In genomic region chr18:56421641-56422040, GRCh38 we compare ENCODE assay signal across 37 cellular contexts.
"Had no signal": no experiment of that assay in that cellular context is flagged by ENCODE, and none has a peak within 500 bp of the region (broad histone marks: within the 10 kb centered on the region; RNA-seq: fewer than 3 reads in every experiment).

No MANE protein-coding gene starts in this region.

- ATAC-seq: activated CD4-positive, alpha-beta T cell treated with anti-CD3 and anti-CD28 coated beads for 36 hours; activated CD8-positive, alpha-beta memory T cell treated with anti-CD3 and anti-CD28 coated beads, Interleukin-2, amount 10 ng/mL, durations not matched to agents 7 days and 5 days; activated CD8-positive, alpha-beta T cell treated with anti-CD3 and anti-CD28 coated beads, Interleukin-2, amount 10 ng/mL, durations not matched to agents 7 days and 5 days; activated naive CD8-positive, alpha-beta T cell treated with anti-CD3 and anti-CD28 coated beads, Interleukin-2, amount 50 U/mL, for 24 hours; body of pancreas; effector memory CD8-positive, alpha-beta T cell; gastrocnemius medialis; heart left ventricle; T-helper 17 cell had no signal

- H3K9me3 ChIP-seq: adrenal gland, body of pancreas, gastrocnemius medialis had no signal

- H2AFZ ChIP-seq: hepatocyte had no signal

- H3K36me3 ChIP-seq: adrenal gland, gastrocnemius medialis, heart left ventricle had no signal

- H3K27ac ChIP-seq: adrenal gland, body of pancreas, coronary artery, dorsolateral prefrontal cortex, epithelial cell of prostate, gastrocnemius medialis, heart left ventricle, hepatocyte had no signal

- H3K27ac Mint-ChIP-seq: activated CD4-positive, alpha-beta memory T cell treated with anti-CD3 and anti-CD28 coated beads for 36 hours; activated CD4-positive, alpha-beta T cell treated with anti-CD3 and anti-CD28 coated beads for 36 hours; activated CD4-positive, alpha-beta T cell treated with anti-CD3 and anti-CD28 coated beads, Interleukin-2, amount 10 ng/mL, durations not matched to agents 24 days and 14 days; activated CD8-positive, alpha-beta memory T cell treated with anti-CD3 and anti-CD28 coated beads, Interleukin-2, amount 10 ng/mL, durations not matched to agents 7 days and 5 days; activated CD8-positive, alpha-beta T cell treated with anti-CD3 and anti-CD28 coated beads, Interleukin-2, amount 10 ng/mL, durations not matched to agents 7 days and 5 days; activated naive CD4-positive, alpha-beta T cell treated with anti-CD3 and anti-CD28 coated beads for 36 hours; activated naive CD4-positive, alpha-beta T cell treated with anti-CD3 and anti-CD28 coated beads, Interleukin-2, amount 50 U/mL, for 24 hours; activated naive CD8-positive, alpha-beta T cell treated with anti-CD3 and anti-CD28 coated beads for 36 hours; activated naive CD8-positive, alpha-beta T cell treated with anti-CD3 and anti-CD28 coated beads, Interleukin-2, amount 50 U/mL, for 24 hours; activated T-helper 1 cell treated with anti-CD3 and anti-CD28 coated beads, Interleukin-12 subunit alpha, Interleukin-12 subunit beta, Interleukin-2, Interleukin-4 antibody, amounts not matched to agents 30 ng/mL and 10 ng/mL and 1 ng/mL, durations not matched to agents 14 hours and 24 hours and 36 hours; activated T-helper 2 cell treated with anti-CD3 and anti-CD28 coated beads, Interferon-gamma antibody, Interleukin-2, Interleukin-4, amounts not matched to agents 10 μg/mL and 5 μg/mL and 100 μg/mL, durations not matched to agents 14 hours and 24 hours and 36 hours; dendritic cell treated with granulocyte-macrophage colony-stimulating factor and Interleukin-4, amounts not matched to agents 40 ng/mL and 50 ng/mL, for 4 days; effector memory CD8-positive, alpha-beta T cell; T-helper 17 cell; T-helper 2 cell treated with Interferon-gamma antibody and Interleukin-4, amounts not matched to agents 5 μg/mL and 100 μg/mL, for 36 hours had no signal

- H3K4me3 ChIP-seq: adrenal gland, body of pancreas, coronary artery, dorsolateral prefrontal cortex, gastrocnemius medialis, heart left ventricle, hepatocyte had no signal

- H3K4me2 ChIP-seq: hepatocyte had no signal

- H3K4me3 Mint-ChIP-seq: activated CD4-positive, alpha-beta memory T cell treated with anti-CD3 and anti-CD28 coated beads for 36 hours; activated CD4-positive, alpha-beta T cell treated with anti-CD3 and anti-CD28 coated beads for 36 hours; activated CD4-positive, alpha-beta T cell treated with anti-CD3 and anti-CD28 coated beads, Interleukin-2, amount 10 ng/mL, durations not matched to agents 24 days and 14 days; activated CD8-positive, alpha-beta memory T cell treated with anti-CD3 and anti-CD28 coated beads, Interleukin-2, amount 10 ng/mL, durations not matched to agents 7 days and 5 days; activated CD8-positive, alpha-beta T cell treated with anti-CD3 and anti-CD28 coated beads, Interleukin-2, amount 10 ng/mL, durations not matched to agents 7 days and 5 days; activated naive CD4-positive, alpha-beta T cell treated with anti-CD3 and anti-CD28 coated beads for 36 hours; activated naive CD4-positive, alpha-beta T cell treated with anti-CD3 and anti-CD28 coated beads, Interleukin-2, amount 50 U/mL, for 24 hours; activated naive CD8-positive, alpha-beta T cell treated with anti-CD3 and anti-CD28 coated beads for 36 hours; activated naive CD8-positive, alpha-beta T cell treated with anti-CD3 and anti-CD28 coated beads, Interleukin-2, amount 50 U/mL, for 24 hours; activated T-helper 1 cell treated with anti-CD3 and anti-CD28 coated beads, Interleukin-12 subunit alpha, Interleukin-12 subunit beta, Interleukin-2, Interleukin-4 antibody, amounts not matched to agents 30 ng/mL and 10 ng/mL and 1 ng/mL, durations not matched to agents 14 hours and 24 hours and 36 hours; central memory CD8-positive, alpha-beta T cell; dendritic cell treated with granulocyte-macrophage colony-stimulating factor and Interleukin-4, amounts not matched to agents 40 ng/mL and 50 ng/mL, for 4 days; effector memory CD8-positive, alpha-beta T cell; T-helper 17 cell; T-helper 2 cell treated with Interferon-gamma antibody and Interleukin-4, amounts not matched to agents 5 μg/mL and 100 μg/mL, for 36 hours had no signal

- H3K9me3 Mint-ChIP-seq: activated naive CD4-positive, alpha-beta T cell treated with anti-CD3 and anti-CD28 coated beads, Interleukin-2, amount 50 U/mL, for 24 hours; T-helper 2 cell treated with Interferon-gamma antibody and Interleukin-4, amounts not matched to agents 5 μg/mL and 100 μg/mL, for 36 hours had no signal

- H3K27me3 Mint-ChIP-seq: activated CD4-positive, alpha-beta memory T cell treated with anti-CD3 and anti-CD28 coated beads for 36 hours; activated CD4-positive, alpha-beta T cell treated with anti-CD3 and anti-CD28 coated beads for 36 hours; activated CD4-positive, alpha-beta T cell treated with anti-CD3 and anti-CD28 coated beads, Interleukin-2, amount 10 ng/mL, durations not matched to agents 24 days and 14 days; activated CD8-positive, alpha-beta memory T cell treated with anti-CD3 and anti-CD28 coated beads, Interleukin-2, amount 10 ng/mL, durations not matched to agents 7 days and 5 days; activated naive CD4-positive, alpha-beta T cell treated with anti-CD3 and anti-CD28 coated beads, Interleukin-2, amount 50 U/mL, for 24 hours; central memory CD8-positive, alpha-beta T cell; dendritic cell treated with granulocyte-macrophage colony-stimulating factor and Interleukin-4, amounts not matched to agents 40 ng/mL and 50 ng/mL, for 4 days; effector memory CD8-positive, alpha-beta T cell; T-helper 17 cell had no signal

- H3K79me2 ChIP-seq: hepatocyte had no signal

- H3K4me1 ChIP-seq: adrenal gland, body of pancreas, gastrocnemius medialis, heart left ventricle had no signal

- H3K36me3 Mint-ChIP-seq: activated CD4-positive, alpha-beta memory T cell treated with anti-CD3 and anti-CD28 coated beads for 36 hours; activated CD8-positive, alpha-beta memory T cell treated with anti-CD3 and anti-CD28 coated beads, Interleukin-2, amount 10 ng/mL, durations not matched to agents 7 days and 5 days; activated naive CD4-positive, alpha-beta T cell treated with anti-CD3 and anti-CD28 coated beads, Interleukin-2, amount 50 U/mL, for 24 hours; activated naive CD8-positive, alpha-beta T cell treated with anti-CD3 and anti-CD28 coated beads for 36 hours had no signal

- DNase-seq: activated CD4-positive, alpha-beta memory T cell treated with anti-CD3 and anti-CD28 coated beads for 36 hours; activated CD4-positive, alpha-beta T cell treated with anti-CD3 and anti-CD28 coated beads for 36 hours; activated CD4-positive, alpha-beta T cell treated with anti-CD3 and anti-CD28 coated beads, Interleukin-2, amount 10 ng/mL, durations not matched to agents 24 days and 14 days; activated CD4-positive, CD25-positive, alpha-beta regulatory T cell; activated CD4-positive, CD25-positive, alpha-beta regulatory T cell treated with anti-CD3 and anti-CD28 coated beads, Interleukin-2, amount 50 U/mL, for 72 hours; activated CD8-positive, alpha-beta memory T cell treated with anti-CD3 and anti-CD28 coated beads, Interleukin-2, amount 10 ng/mL, durations not matched to agents 7 days and 5 days; activated CD8-positive, alpha-beta memory T cell treated with anti-CD3 and anti-CD28 coated beads, Interleukin-2, amount 50 U/mL, for 4 hours; activated CD8-positive, alpha-beta T cell treated with anti-CD3 and anti-CD28 coated beads, Interleukin-2, amount 10 ng/mL, durations not matched to agents 7 days and 5 days; activated effector memory CD4-positive, alpha-beta T cell treated with anti-CD3 and anti-CD28 coated beads, Interleukin-2, amount 50 U/mL, for 16 hours; activated naive CD4-positive, alpha-beta T cell treated with anti-CD3 and anti-CD28 coated beads for 36 hours; activated naive CD8-positive, alpha-beta T cell treated with anti-CD3 and anti-CD28 coated beads for 36 hours; activated naive CD8-positive, alpha-beta T cell treated with anti-CD3 and anti-CD28 coated beads, Interleukin-2, amount 50 U/mL, for 24 hours; activated T-cell treated with anti-CD3 and anti-CD28 coated beads, Interleukin-2, amount 50 U/mL, for 1 hour; activated T-cell treated with anti-CD3 and anti-CD28 coated beads, Interleukin-2, amount 50 U/mL, for 48 hours; adrenal gland; amygdala; aorta; body of pancreas; dorsolateral prefrontal cortex; effector CD4-positive, alpha-beta T cell; effector memory CD8-positive, alpha-beta T cell; foreskin fibroblast; gastrocnemius medialis; glutamatergic neuron; heart left ventricle; T-helper 1 cell; T-helper 17 cell; T1000 had no signal

- H3K27me3 ChIP-seq: adrenal gland, body of pancreas, dorsolateral prefrontal cortex, gastrocnemius medialis, heart left ventricle, hepatocyte had no signal

- H3K4me1 Mint-ChIP-seq: activated CD4-positive, alpha-beta T cell treated with anti-CD3 and anti-CD28 coated beads for 36 hours; activated CD4-positive, alpha-beta T cell treated with anti-CD3 and anti-CD28 coated beads, Interleukin-2, amount 10 ng/mL, durations not matched to agents 24 days and 14 days; activated CD8-positive, alpha-beta memory T cell treated with anti-CD3 and anti-CD28 coated beads, Interleukin-2, amount 10 ng/mL, durations not matched to agents 7 days and 5 days; activated naive CD4-positive, alpha-beta T cell treated with anti-CD3 and anti-CD28 coated beads, Interleukin-2, amount 50 U/mL, for 24 hours; activated naive CD8-positive, alpha-beta T cell treated with anti-CD3 and anti-CD28 coated beads for 36 hours; activated naive CD8-positive, alpha-beta T cell treated with anti-CD3 and anti-CD28 coated beads, Interleukin-2, amount 50 U/mL, for 24 hours; central memory CD8-positive, alpha-beta T cell; T-helper 17 cell had no signal
